In genomic region chr18:78636260-78636659, GRCh38 we compare ENCODE assay signal across 20 cellular contexts.
DNase-seq lines count a peak whose midpoint lies in the region; ATAC-seq, FAIRE-seq and TF ChIP-seq lines count a peak whose summit lies in the region.
"Had no signal": no experiment of that assay in that cellular context is flagged by ENCODE, and none has a peak within 500 bp of the region (broad histone marks: within the 10 kb centered on the region; RNA-seq: fewer than 3 reads in every experiment).

No MANE protein-coding gene starts in this region.

- H2BK120ac ChIP-seq in H1 (replicated peaks; ENCODE audit: low read depth, low read length) = no peak overlapping the region

- peaks cover 2% of the 10 kb centered on the region for H3K36me3 Mint-ChIP-seq in neural progenitor cell
- H3K36me3 Mint-ChIP-seq: CD4-positive, alpha-beta memory T cell had no signal

- no peak overlapping the region for H3K14ac ChIP-seq in H1 (ENCODE audit: insufficient read length)

- TF ChIP-seq CTCF in RWPE2 (IDR thresholded peaks at IDR 0.05; ENCODE audit: poor library complexity, severe bottlenecking) (no peak), H1 (IDR thresholded peaks at IDR 0.05; ENCODE audit: control extremely low read depth in 1 of 3, insufficient read depth in 1 of 3, low read depth in 1 of 3, low read length in 3 of 3) (no peak), neural progenitor cell (IDR thresholded peaks at IDR 0.05) (no peak)

- no peaks in the 10 kb centered on the region for H3K79me1 ChIP-seq in H1 (ENCODE audit: low read depth, low read length)

- H3K79me2 ChIP-seq in H1 (ENCODE audit: control insufficient read depth in 1 of 2, insufficient read depth in 2 of 2, low read length in 2 of 2) (no peaks in the 10 kb centered on the region), neural progenitor cell (ENCODE audit: low read depth) (no peaks in the 10 kb centered on the region)

- no peak overlapping the region for H3K9ac ChIP-seq in H1 (replicated peaks in 1 of 4; ENCODE audit: extremely low read depth in 1 of 4, low read depth in 3 of 4, low read length in 3 of 4)
- H3K9ac ChIP-seq in neural progenitor cell = no peak overlapping the region

- no peak for FAIRE-seq in H1 (lab: Jason Lieb, UNC)
- FAIRE-seq in urothelium cell line (lab: Jason Lieb, UNC) = peak; percentile 84
- FAIRE-seq: A549, G401.6, GM12891, GM19239 had no signal

- no peak overlapping the region; the same call in 1 of the 2 replicates for H2BK20ac ChIP-seq in H1 (ENCODE audit: low read length)

- H3K4me1 ChIP-seq in RWPE2 (ENCODE audit: insufficient read depth, poor library complexity, severe bottlenecking) (peaks cover 4% of the 10 kb centered on the region), H1 (replicated peaks in 1 of 4; ENCODE audit: control insufficient read depth in 3 of 4, insufficient read depth in 4 of 4, low read length in 3 of 4) (no peaks in the 10 kb centered on the region; a peak in 1 of 7 replicates), neural progenitor cell (peaks cover 7% of the 10 kb centered on the region)
- H3K4me1 ChIP-seq: A549, BE2C had no signal

- H3K27me3 Mint-ChIP-seq in neural progenitor cell (ENCODE audit: insufficient read depth, low read depth) = peaks cover 17% of the 10 kb centered on the region
- H3K27me3 Mint-ChIP-seq: CD4-positive, alpha-beta memory T cell had no signal

- H4K91ac ChIP-seq in H1 (replicated peaks; ENCODE audit: insufficient read length, low read length) = peak overlapping the region; percentile 44

- H2AFZ ChIP-seq in H1 (ENCODE audit: low read length) (no peak overlapping the region), neural progenitor cell (replicated peaks) (no peak overlapping the region)

- H3K23ac ChIP-seq in H1 (ENCODE audit: insufficient read length) = no peak overlapping the region

- H3K4me1 Mint-ChIP-seq in neural progenitor cell = peaks cover 28% of the 10 kb centered on the region

- no peak for TF ChIP-seq POLR2A in H1 (IDR thresholded peaks at IDR 0.05; ENCODE audit: control extremely low read depth in 1 of 2, low read depth in 2 of 2, low read length in 2 of 2)

- H3K27ac ChIP-seq in RWPE2 (ENCODE audit: poor library complexity, severe bottlenecking) = no peak overlapping the region
- no peak overlapping the region for H3K27ac ChIP-seq in H1 (ENCODE audit: low read depth, low read length)
- H3K27ac ChIP-seq in neural progenitor cell = no peak overlapping the region
- H3K27ac ChIP-seq: A549, C4-2B, HL-60 had no signal

- H3K56ac ChIP-seq in H1 (replicated peaks; ENCODE audit: insufficient read length, low read depth, low read length) = no peak overlapping the region

- peaks cover 19% of the 10 kb centered on the region for H3K23me2 ChIP-seq in H1 (ENCODE audit: low read depth, low read length)

- H4K20me1 ChIP-seq in H1 (replicated peaks in 1 of 2; ENCODE audit: control insufficient read depth in 1 of 2, insufficient read depth in 2 of 2, low read length in 2 of 2) = peaks cover 0 to 14% of the 10 kb centered on the region in 2 experiments
- H4K20me1 ChIP-seq in neural progenitor cell (ENCODE audit: low read depth) = no peaks in the 10 kb centered on the region

- H2AK5ac ChIP-seq in H1 (ENCODE audit: low read depth, low read length) = peak overlapping the region; percentile 83

- CTCF ChIA-PET in H1 (lab: Charles Lee; ENCODE audit: partially characterized antibody) = no interaction called here

- H3K27me3 ChIP-seq in RWPE2 (ENCODE audit: insufficient read depth, poor library complexity, severe bottlenecking) = no peaks in the 10 kb centered on the region
- H3K27me3 ChIP-seq in H1 (replicated peaks in 1 of 4; ENCODE audit: control insufficient read depth in 3 of 4, extremely low read depth in 1 of 4, insufficient read depth in 3 of 4, low read length in 3 of 4) = no peaks in the 10 kb centered on the region
- H3K27me3 ChIP-seq in neural progenitor cell = no peaks in the 10 kb centered on the region
- H3K27me3 ChIP-seq: BE2C had no signal

- peak overlapping the region; percentile 33 for H3K4me3 Mint-ChIP-seq in neural progenitor cell

- H4K8ac ChIP-seq in H1 (ENCODE audit: extremely low read depth, insufficient read depth, low read length) = no peak overlapping the region

- H4K5ac ChIP-seq in H1 (ENCODE audit: insufficient read length, low read depth, low read length) = no peak overlapping the region

- peak overlapping the region; percentile 29 for H3K4ac ChIP-seq in H1 (replicated peaks; ENCODE audit: insufficient read length, low read depth, low read length)

- no peak overlapping the region for H3K4me2 ChIP-seq in H1 (ENCODE audit: insufficient read depth in 1 of 2, low read depth in 2 of 2, low read length in 2 of 2)
- no peak overlapping the region for H3K4me2 ChIP-seq in neural progenitor cell
- H3K4me2 ChIP-seq: A549 had no signal

- H3K9me3 Mint-ChIP-seq in neural progenitor cell = no peaks in the 10 kb centered on the region

- WGBS in H1 (ENCODE audit: extremely low coverage in 1 of 2, insufficient coverage in 1 of 2, insufficient read length in 1 of 2, insufficient replicate concordance in 2 of 2, low coverage in 1 of 2, low lambda C conversion rate in 2 of 2, missing lambda C conversion rate in 1 of 2), 2 experiments = 95% methylated on average over 2 of the region's 2 CpGs; no CpG with 5 or more reads in 1 of the 2 experiments

- POLR2A ChIA-PET in H1 (lab: Charles Lee; ENCODE audit: partially characterized antibody) = no interaction called here

- TF ChIP-seq EP300 in H1 (IDR thresholded peaks at IDR 0.05; ENCODE audit: borderline replicate concordance in 1 of 2, low read depth in 2 of 2, low read length in 2 of 2) = no peak

- no peak overlapping the region for H2BK15ac ChIP-seq in H1 (ENCODE audit: low read length)

- H3K27ac Mint-ChIP-seq in neural progenitor cell = peak overlapping the region; percentile 5

- TF ChIP-seq RAD21 in H1 (IDR thresholded peaks at IDR 0.05 in 1 of 2, conservative IDR thresholded peaks at IDR 0.05 in 1 of 2; ENCODE audit: low read depth in 2 of 2, low read length in 2 of 2) = no peak

- peaks cover 3% of the 10 kb centered on the region for H3K9me3 ChIP-seq in RWPE2 (ENCODE audit: severe bottlenecking)
- peaks cover 0 to 5% of the 10 kb centered on the region in 2 experiments; a peak in 1 of 4 replicates for H3K9me3 ChIP-seq in H1 (ENCODE audit: insufficient read depth in 2 of 2, low read depth in 1 of 2, low read length in 1 of 2)
- no peaks in the 10 kb centered on the region for H3K9me3 ChIP-seq in neural progenitor cell (ENCODE audit: low read depth)
- H3K9me3 ChIP-seq: A549, BE2C had no signal

- H3K4me3 ChIP-seq in RWPE2 (ENCODE audit: severe bottlenecking) = no peak overlapping the region
- no peak overlapping the region for H3K4me3 ChIP-seq in H1 (ENCODE audit: extremely low read depth in 1 of 4, insufficient read depth in 2 of 4, low read depth in 3 of 4, low read length in 4 of 4)
- H3K4me3 ChIP-seq in neural progenitor cell = no peak overlapping the region
- H3K4me3 ChIP-seq: A549 had no signal

- H3K36me3 ChIP-seq in RWPE2 (ENCODE audit: low read depth) (no peaks in the 10 kb centered on the region), H1 (ENCODE audit: control insufficient read depth in 2 of 4, insufficient read depth in 4 of 4, low read length in 3 of 4) (no peaks in the 10 kb centered on the region; a peak in 1 of 8 replicates), neural progenitor cell (no peaks in the 10 kb centered on the region)
- H3K36me3 ChIP-seq: BE2C had no signal

- peak overlapping the region; percentile 18; the same call in 1 of the 2 replicates for H2BK12ac ChIP-seq in H1 (ENCODE audit: low read depth, low read length)

- ATAC-seq in RWPE2 (ENCODE audit: low read depth) (no peak), GM19324 (IDR thresholded peaks at IDR 0.05; ENCODE audit: low FRiP score, unreplicated experiment) (no peak), GM18498 (IDR thresholded peaks at IDR 0.05; ENCODE audit: unreplicated experiment) (no peak), HG03442 (IDR thresholded peaks at IDR 0.05; ENCODE audit: unreplicated experiment) (no peak)
- ATAC-seq: A549 had no signal

- peak; percentile 14 for DNase-seq in RWPE2 (ENCODE audit: low spot score)
- no peak for DNase-seq in H1 (ENCODE audit: low read depth in 1 of 2, low spot score in 2 of 2)
- no peak for DNase-seq in neural progenitor cell (ENCODE audit: low spot score)
- no peak for DNase-seq in urothelium cell line (ENCODE audit: low spot score)
- DNase-seq: BE2C; CD4-positive, alpha-beta memory T cell; DMS153; DMS79 treated with DMSO at 0.1 percent for 48 hours; EL; HCEC 1CT; IMR-90 had no signal

- peak overlapping the region; percentile 38 for H2BK5ac ChIP-seq in H1 (ENCODE audit: low read depth, low read length)

- no peaks in the 10 kb centered on the region for H3F3A ChIP-seq in neural progenitor cell (ENCODE audit: low read depth)

- no peak overlapping the region for H3K18ac ChIP-seq in H1 (ENCODE audit: extremely low read depth, low read length)

TF ChIP-seq in H1, 55 proteins besides CTCF, POLR2A, EP300 and RAD21 (continues in another document):
- no peak for TF ChIP-seq BACH1 (IDR thresholded peaks at IDR 0.05; ENCODE audit: low read length)
- TF ChIP-seq RXRA (IDR thresholded peaks at IDR 0.05; ENCODE audit: insufficient read depth, low read depth, low read length) = no peak
- TF ChIP-seq SRF (IDR thresholded peaks at IDR 0.05; ENCODE audit: low read depth, low read length) = no peak
- TF ChIP-seq PHF8 (conservative IDR thresholded peaks at IDR 0.05; ENCODE audit: low read depth, low read length) = no peak
- TF ChIP-seq GABPA (IDR thresholded peaks at IDR 0.05; ENCODE audit: borderline replicate concordance, insufficient read depth, low read length) = no peak
- TF ChIP-seq TCF12 (IDR thresholded peaks at IDR 0.05; ENCODE audit: low read depth, low read length) = no peak
- TF ChIP-seq KDM4A (IDR thresholded peaks at IDR 0.05; ENCODE audit: low read depth, low read length, severe bottlenecking) = no peak
- TF ChIP-seq E2F6 (IDR thresholded peaks at IDR 0.05) = no peak
- TF ChIP-seq GTF2F1 (IDR thresholded peaks at IDR 0.05; ENCODE audit: borderline replicate concordance, low read depth, low read length) = no peak
- no peak for TF ChIP-seq SIN3A (conservative IDR thresholded peaks at IDR 0.05 in 1 of 2, IDR thresholded peaks at IDR 0.05 in 1 of 2; ENCODE audit: low read depth in 1 of 2, low read length in 2 of 2)
- TF ChIP-seq EZH2 (IDR thresholded peaks at IDR 0.05; ENCODE audit: low read depth, low read length, severe bottlenecking) = no peak
- TF ChIP-seq CHD1 (IDR thresholded peaks at IDR 0.05; ENCODE audit: low read depth, low read length) = no peak
